12 cellular contexts compared by ENCODE assay signal in genomic region chr3:31165399-31165860, GRCh38.
DNase-seq lines count a peak whose midpoint lies in the region; ATAC-seq and TF ChIP-seq lines count a peak whose summit lies in the region.
"Had no signal": no experiment of that assay in that cellular context is flagged by ENCODE, and none has a peak within 500 bp of the region (broad histone marks: within the 10 kb centered on the region; RNA-seq: fewer than 3 reads in every experiment).

No MANE protein-coding gene starts in this region.

- no peak for TF ChIP-seq CTCF in fibroblast of the aortic adventitia (IDR thresholded peaks at IDR 0.05; ENCODE audit: insufficient read depth, low read length)
- no peak for TF ChIP-seq CTCF in progenitor cell of endocrine pancreas (IDR thresholded peaks at IDR 0.05; ENCODE audit: unreplicated experiment)

- ATAC-seq in GM19452 (IDR thresholded peaks at IDR 0.05; ENCODE audit: unreplicated experiment) (no peak), GM18907 (IDR thresholded peaks at IDR 0.05; ENCODE audit: unreplicated experiment) (no peak)

- no peak overlapping the region for H3K4me3 ChIP-seq in fibroblast of the aortic adventitia (ENCODE audit: low read depth, low read length)

- H3K36me3 Mint-ChIP-seq in progenitor cell of endocrine pancreas (ENCODE audit: insufficient read depth): no peaks in the 10 kb centered on the region
- no peaks in the 10 kb centered on the region for H3K36me3 Mint-ChIP-seq in activated T-cell treated with anti-CD3 and anti-CD28 coated beads, Interleukin-2, amount 50 U/mL, for 24 hours (ENCODE audit: low read depth)

- peak overlapping the region; percentile 0 for H3K4me3 Mint-ChIP-seq in progenitor cell of endocrine pancreas (ENCODE audit: low read depth)
- H3K4me3 Mint-ChIP-seq in activated T-cell treated with anti-CD3 and anti-CD28 coated beads, Interleukin-2, amount 50 U/mL, for 24 hours: no peak overlapping the region
- H3K4me3 Mint-ChIP-seq: activated CD4-positive, alpha-beta T cell treated with anti-CD3 and anti-CD28 coated beads, Interleukin-2, amount 10 ng/mL, durations not matched to agents 7 days and 5 days; stimulated activated naive CD8-positive, alpha-beta T cell treated with anti-CD3 and anti-CD28 coated beads, Interleukin-15, Interleukin-2, amounts not matched to agents 100 ng/mL and 50 ng/mL, for 24 hours had no signal

- POLR2A ChIA-PET in HEK293T (lab: Yijun Ruan, JAX): no interaction called here

- H3K9me3 Mint-ChIP-seq in progenitor cell of endocrine pancreas (ENCODE audit: low read depth): no peaks in the 10 kb centered on the region
- no peaks in the 10 kb centered on the region for H3K9me3 Mint-ChIP-seq in activated T-cell treated with anti-CD3 and anti-CD28 coated beads, Interleukin-2, amount 50 U/mL, for 24 hours
- H3K9me3 Mint-ChIP-seq: stimulated activated naive CD8-positive, alpha-beta T cell treated with anti-CD3 and anti-CD28 coated beads, Interleukin-15, Interleukin-2, amounts not matched to agents 100 ng/mL and 50 ng/mL, for 24 hours had no signal

- CTCF ChIA-PET in HEK293T (lab: Yijun Ruan, JAX): no interaction called here

- H3K27me3 Mint-ChIP-seq in progenitor cell of endocrine pancreas: no peaks in the 10 kb centered on the region
- H3K27me3 Mint-ChIP-seq in activated T-cell treated with anti-CD3 and anti-CD28 coated beads, Interleukin-2, amount 50 U/mL, for 24 hours: no peaks in the 10 kb centered on the region
- H3K27me3 Mint-ChIP-seq: activated CD4-positive, alpha-beta T cell treated with anti-CD3 and anti-CD28 coated beads, Interleukin-2, amount 10 ng/mL, durations not matched to agents 7 days and 5 days; stimulated activated naive CD8-positive, alpha-beta T cell treated with anti-CD3 and anti-CD28 coated beads, Interleukin-15, Interleukin-2, amounts not matched to agents 100 ng/mL and 50 ng/mL, for 24 hours had no signal

- peak; percentile 20 for DNase-seq in HEK293T (ENCODE audit: extremely low spot score)
- peak; percentile 52 for DNase-seq in NCI-H748 treated with DMSO at 0.1 percent for 48 hours (lab: John Stamatoyannopoulos, UW)
- peak; percentile 63 for DNase-seq in fibroblast of the aortic adventitia (ENCODE audit: low read depth)
- no peak for DNase-seq in progenitor cell of endocrine pancreas (ENCODE audit: low spot score, unreplicated experiment)
- no peak for DNase-seq in activated T-cell treated with anti-CD3 and anti-CD28 coated beads, Interleukin-2, amount 50 U/mL, for 24 hours
- DNase-seq in AG08395 (ENCODE audit: low spot score): no peak
- DNase-seq: activated CD4-positive, alpha-beta T cell treated with anti-CD3 and anti-CD28 coated beads, Interleukin-2, amount 10 ng/mL, durations not matched to agents 7 days and 5 days; activated naive CD4-positive, alpha-beta T cell treated with anti-CD3 and anti-CD28 coated beads, Interleukin-2, amount 50 U/mL, for 16 hours; SIG-M5 had no signal

- H3K4me1 Mint-ChIP-seq in progenitor cell of endocrine pancreas (ENCODE audit: low read depth): peaks cover 14% of the 10 kb centered on the region
- peaks cover 6% of the 10 kb centered on the region for H3K4me1 Mint-ChIP-seq in activated T-cell treated with anti-CD3 and anti-CD28 coated beads, Interleukin-2, amount 50 U/mL, for 24 hours (ENCODE audit: low read depth)
- H3K4me1 Mint-ChIP-seq: activated CD4-positive, alpha-beta T cell treated with anti-CD3 and anti-CD28 coated beads, Interleukin-2, amount 10 ng/mL, durations not matched to agents 7 days and 5 days had no signal

- no peak overlapping the region for H3K27ac Mint-ChIP-seq in progenitor cell of endocrine pancreas
- H3K27ac Mint-ChIP-seq in activated T-cell treated with anti-CD3 and anti-CD28 coated beads, Interleukin-2, amount 50 U/mL, for 24 hours: no peak overlapping the region
- H3K27ac Mint-ChIP-seq: activated CD4-positive, alpha-beta T cell treated with anti-CD3 and anti-CD28 coated beads, Interleukin-2, amount 10 ng/mL, durations not matched to agents 7 days and 5 days; stimulated activated naive CD8-positive, alpha-beta T cell treated with anti-CD3 and anti-CD28 coated beads, Interleukin-15, Interleukin-2, amounts not matched to agents 100 ng/mL and 50 ng/mL, for 24 hours had no signal

TF ChIP-seq in HEK293T, 16 proteins besides CTCF, POLR2A, EP300 and RAD21:
- TF ChIP-seq TARDBP (IDR thresholded peaks at IDR 0.05) (no peak), FOXA1 (IDR thresholded peaks at IDR 0.05) (no peak), ARNT (IDR thresholded peaks at IDR 0.05) (no peak), PKNOX1 (IDR thresholded peaks at IDR 0.05) (no peak), ZNF384 (IDR thresholded peaks at IDR 0.05) (no peak), CTBP1 (IDR thresholded peaks at IDR 0.05; ENCODE audit: borderline replicate concordance) (no peak), L3MBTL2 (conservative IDR thresholded peaks at IDR 0.05) (no peak), LEF1 (IDR thresholded peaks at IDR 0.05; ENCODE audit: borderline replicate concordance) (no peak), FOXM1 (IDR thresholded peaks at IDR 0.05; ENCODE audit: borderline replicate concordance) (no peak), HDGF (IDR thresholded peaks at IDR 0.05; ENCODE audit: borderline replicate concordance) (no peak), NFRKB (IDR thresholded peaks at IDR 0.05) (no peak)

Comparison
In these comparisons a context has a peak if more than half of its experiments do, and no peak if none do; other contexts are left out.
1. DNase-seq: peak in HEK293T (single experiment), NCI-H748 treated with DMSO at 0.1 percent for 48 hours (single experiment) and fibroblast of the aortic adventitia (single experiment); none in progenitor cell of endocrine pancreas (single experiment), activated T-cell treated with anti-CD3 and anti-CD28 coated beads, Interleukin-2, amount 50 U/mL, for 24 hours (single experiment) and AG08395 (single experiment).